In genomic region chr1:145094655-145095211, GRCh38 we compare ENCODE assay signal across 8 cellular contexts. TPM values are rescaled to one million over a fixed set of nuclear protein-coding genes. Genes with fewer than 3 reads are reported as not detected.
A peak's percentile ranks its signal among the peaks of the same experiment; 100 is the strongest.
DNase-seq lines count a peak whose midpoint lies in the region; ATAC-seq and TF ChIP-seq lines count a peak whose summit lies in the region.
"Not testable (repeated sequence)": the region's sequence is repeated elsewhere in the genome, so short reads cannot be mapped to it uniquely, and the experiment has no call there.

No MANE protein-coding gene starts in this region.

- not testable (repeated sequence) for H3K4me1 ChIP-seq in ACC112 (ENCODE audit: control insufficient read depth, insufficient read depth, low read length, unreplicated experiment); HUES6 (ENCODE audit: control insufficient read depth, insufficient read depth, low read length)

- H3K36me3 Mint-ChIP-seq in activated CD8-positive, alpha-beta T cell treated with anti-CD3 and anti-CD28 coated beads for 36 hours (ENCODE audit: low read depth): not testable (repeated sequence)

- H3K9me3 Mint-ChIP-seq in activated CD8-positive, alpha-beta T cell treated with anti-CD3 and anti-CD28 coated beads for 36 hours: not testable (repeated sequence)

- not testable (repeated sequence) for H3K9me3 ChIP-seq in HUES6 (ENCODE audit: control insufficient read depth, insufficient read depth, low read depth, low read length)

- peak overlapping the region; percentile 48 for H3K4me3 Mint-ChIP-seq in activated CD8-positive, alpha-beta T cell treated with anti-CD3 and anti-CD28 coated beads for 36 hours

- H3K27ac Mint-ChIP-seq in activated CD8-positive, alpha-beta T cell treated with anti-CD3 and anti-CD28 coated beads for 36 hours: not testable (repeated sequence)

- H3K36me3 ChIP-seq in ACC112 (ENCODE audit: insufficient read depth, low read length); HUES6 (ENCODE audit: control insufficient read depth, insufficient read depth, low read length): not testable (repeated sequence)

- not testable (repeated sequence) for TF ChIP-seq CTCF in activated CD8-positive, alpha-beta T cell treated with anti-CD3 and anti-CD28 coated beads for 36 hours (IDR thresholded peaks at IDR 0.05); dorsolateral prefrontal cortex (IDR thresholded peaks at IDR 0.05 in 54 of 56, conservative IDR thresholded peaks at IDR 0.05 in 2 of 56; ENCODE audit: low read depth in 1 of 56, partially characterized antibody in 56 of 56); retinal pigment epithelial cell (conservative IDR thresholded peaks at IDR 0.05; ENCODE audit: low read depth, low read length)

- not testable (repeated sequence) for H3K27ac ChIP-seq in ACC112 (ENCODE audit: low read depth, low read length); HUES6 (ENCODE audit: low read depth, low read length)
- H3K27ac ChIP-seq in dorsolateral prefrontal cortex: peak overlapping the region in 10 of 59 donors; percentile 51 to 87 (median 68)

- peak overlapping the region; percentile 61 for H3K4me3 ChIP-seq in ACC112 (ENCODE audit: low read depth, low read length)
- peak overlapping the region; percentile 53 for H3K4me3 ChIP-seq in HUES6 (ENCODE audit: low read depth, low read length)
- peak overlapping the region in 53 of 59 donors; percentile 28 to 67 (median 51) for H3K4me3 ChIP-seq in dorsolateral prefrontal cortex
- peak overlapping the region; percentile 44 for H3K4me3 ChIP-seq in retinal pigment epithelial cell (ENCODE audit: low read length)

- peak overlapping the region; percentile 44 for H3K9ac ChIP-seq in HUES6 (ENCODE audit: low read length)

- intact Hi-C loops in activated CD8-positive, alpha-beta T cell treated with anti-CD3 and anti-CD28 coated beads for 36 hours (cut with micrococcal nuclease); dorsolateral prefrontal cortex (cut with DNase I); left colon (cut with DNase I, micrococcal nuclease): not testable (repeated sequence)

- not testable (repeated sequence) for H2AFZ ChIP-seq in ACC112 (ENCODE audit: low read length, unreplicated experiment)

- POLR2A ChIA-PET in activated CD8-positive, alpha-beta T cell treated with anti-CD3 and anti-CD28 coated beads for 36 hours (lab: Charles Lee): not testable (repeated sequence)

- peak; percentile 5 for ATAC-seq in GM19324 (IDR thresholded peaks at IDR 0.05; ENCODE audit: low FRiP score, unreplicated experiment)
- ATAC-seq in HG02759 (IDR thresholded peaks at IDR 0.05; ENCODE audit: unreplicated experiment): peak; percentile 7
- ATAC-seq in activated CD8-positive, alpha-beta T cell treated with anti-CD3 and anti-CD28 coated beads for 36 hours: peak; percentile 4
- ATAC-seq in left colon: peak; percentile 29

- peak; percentile 17 for DNase-seq in activated CD8-positive, alpha-beta T cell treated with anti-CD3 and anti-CD28 coated beads for 36 hours
- peak in 4 of 10 donors; percentile 2 to 35 (median 28) for DNase-seq in dorsolateral prefrontal cortex
- DNase-seq in left colon: peak; percentile 20 to 26
- DNase-seq in retinal pigment epithelial cell (ENCODE audit: low read depth): not testable (repeated sequence)

- H3K27me3 Mint-ChIP-seq in activated CD8-positive, alpha-beta T cell treated with anti-CD3 and anti-CD28 coated beads for 36 hours: not testable (repeated sequence)

- H3K4me1 Mint-ChIP-seq in activated CD8-positive, alpha-beta T cell treated with anti-CD3 and anti-CD28 coated beads for 36 hours (ENCODE audit: low read depth): not testable (repeated sequence)

- not testable (repeated sequence) for H3K79me2 ChIP-seq in ACC112 (ENCODE audit: control insufficient read depth, insufficient read depth, low read length, unreplicated experiment)

- CTCF ChIA-PET in activated CD8-positive, alpha-beta T cell treated with anti-CD3 and anti-CD28 coated beads for 36 hours (lab: Charles Lee): not testable (repeated sequence)

- H3K27me3 ChIP-seq in ACC112 (ENCODE audit: insufficient read depth, low read length); HUES6 (ENCODE audit: control insufficient read depth, insufficient read depth, low read length); dorsolateral prefrontal cortex: not testable (repeated sequence)

RNA-seq across cellular contexts. Expression of gene SRGAP2B, which starts 0.4 kb away (rescaled TPM):
- 10 to 100 TPM; 14.4 to 15.7 TPM for total RNA-seq in activated CD8-positive, alpha-beta T cell treated with anti-CD3 and anti-CD28 coated beads for 36 hours
- 10 to 100 TPM; 31.2 to 78.3 (median 52.0) TPM for total RNA-seq in dorsolateral prefrontal cortex
- 1 to 10 TPM; 6.8 to 7.2 TPM for total RNA-seq in left colon

RNA-seq across cellular contexts. Expression of gene FAM72D, which starts 1.0 kb away (rescaled TPM):
- 10 to 100 TPM; 21.0 to 23.2 TPM for total RNA-seq in activated CD8-positive, alpha-beta T cell treated with anti-CD3 and anti-CD28 coated beads for 36 hours
- total RNA-seq in dorsolateral prefrontal cortex (1 to 10 TPM in 4 of 120 experiments, under 1 TPM in 68, not detected in 48; 0.21 to 1.8 (median 0.47) TPM), left colon (under 1 TPM; 0.17 to 0.89 TPM)

Comparison
In these comparisons a context has a peak if more than half of its experiments do, and no peak if none do; other contexts are left out.
1. RNA of gene FAM72D, which starts 1.0 kb away (total RNA-seq): 21.0 to 23.2 TPM in activated CD8-positive, alpha-beta T cell treated with anti-CD3 and anti-CD28 coated beads for 36 hours; 0.17 to 0.89 TPM in left colon and 0.21 to 1.8 TPM in dorsolateral prefrontal cortex; every median in the first group is over 4 times any median in the second.
2. Peak in every context shown above with its lines, with median percentiles within 50 percentile points of each other: H3K4me3 ChIP-seq and ATAC-seq.